In genomic region chr14:105486974-105487448, GRCh38 we compare ENCODE assay signal across 8 cellular contexts. TPM values are rescaled to one million over a fixed set of nuclear protein-coding genes. Genes with fewer than 3 reads are reported as not detected.
A peak's percentile ranks its signal among the peaks of the same experiment; 100 is the strongest.
DNase-seq lines count a peak whose midpoint lies in the region; ATAC-seq lines count a peak whose summit lies in the region.

No MANE protein-coding gene starts in this region.

- POLR2A ChIA-PET in activated CD4-positive, alpha-beta T cell treated with anti-CD3 and anti-CD28 coated beads for 36 hours (lab: Charles Lee), result no interaction called here

- CTCF ChIA-PET in activated CD4-positive, alpha-beta T cell treated with anti-CD3 and anti-CD28 coated beads for 36 hours (lab: Charles Lee), result interaction anchor here (0.5 to 1.4 kb wide), 3 partner anchors 39 to 312 kb away, joined by 3 to 4 read pairs (median 3); no protein-coding TSS in a partner anchor

- peaks cover 4% of the 10 kb centered on the region; the same call in 1 of the 2 replicates for H3K4me1 ChIP-seq in iPS-20b (ENCODE audit: insufficient read depth, low read length)

- H3K27ac ChIP-seq in iPS-20b (ENCODE audit: low read length), result no peak overlapping the region

- no peak for ATAC-seq in activated CD4-positive, alpha-beta T cell treated with anti-CD3 and anti-CD28 coated beads for 36 hours
- ATAC-seq in activated T-cell treated with anti-CD3 and anti-CD28 coated beads, Interleukin-2, amount 50 U/mL, for 72 hours (replicated peaks in 1 of 2), result no peak

- peak overlapping the region; percentile 81 for H3K4me3 Mint-ChIP-seq in activated CD4-positive, alpha-beta T cell treated with anti-CD3 and anti-CD28 coated beads for 36 hours
- peak overlapping the region; percentile 87 to 95 for H3K4me3 Mint-ChIP-seq in activated T-cell treated with anti-CD3 and anti-CD28 coated beads, Interleukin-2, amount 50 U/mL, for 72 hours

- intact Hi-C loops in activated CD4-positive, alpha-beta T cell treated with anti-CD3 and anti-CD28 coated beads for 36 hours (cut with DNase I, micrococcal nuclease), result loop anchor here in 1 of 2 experiments (10.0 kb wide), 1 partner anchor 422 kb away; the partner anchor contains the start of gene GPR132

- no peaks in the 10 kb centered on the region for H3K27me3 Mint-ChIP-seq in activated CD4-positive, alpha-beta T cell treated with anti-CD3 and anti-CD28 coated beads for 36 hours
- no peaks in the 10 kb centered on the region for H3K27me3 Mint-ChIP-seq in activated T-cell treated with anti-CD3 and anti-CD28 coated beads, Interleukin-2, amount 50 U/mL, for 72 hours (ENCODE audit: low read depth)

- peaks cover 2% of the 10 kb centered on the region for H3K36me3 Mint-ChIP-seq in activated CD4-positive, alpha-beta T cell treated with anti-CD3 and anti-CD28 coated beads for 36 hours (ENCODE audit: low read depth)
- H3K36me3 Mint-ChIP-seq in activated T-cell treated with anti-CD3 and anti-CD28 coated beads, Interleukin-2, amount 50 U/mL, for 72 hours (ENCODE audit: insufficient read depth in 2 of 2), result peaks cover 0 to 1% of the 10 kb centered on the region in 2 donors

- H3K27ac Mint-ChIP-seq in activated CD4-positive, alpha-beta T cell treated with anti-CD3 and anti-CD28 coated beads for 36 hours, result no peak overlapping the region
- H3K27ac Mint-ChIP-seq in activated T-cell treated with anti-CD3 and anti-CD28 coated beads, Interleukin-2, amount 50 U/mL, for 72 hours, result no peak overlapping the region

- no peaks in the 10 kb centered on the region for H3K36me3 ChIP-seq in iPS-20b (ENCODE audit: insufficient read depth, low read depth, low read length)

- no peaks in the 10 kb centered on the region for H3K9me3 Mint-ChIP-seq in activated CD4-positive, alpha-beta T cell treated with anti-CD3 and anti-CD28 coated beads for 36 hours (ENCODE audit: low read depth)
- no peaks in the 10 kb centered on the region for H3K9me3 Mint-ChIP-seq in activated T-cell treated with anti-CD3 and anti-CD28 coated beads, Interleukin-2, amount 50 U/mL, for 72 hours

- H3K27me3 ChIP-seq in iPS-20b (ENCODE audit: insufficient read depth, low read length), result peaks cover 78% of the 10 kb centered on the region

- H3K9me3 ChIP-seq in iPS-20b (ENCODE audit: insufficient read depth, low read depth, low read length), result no peaks in the 10 kb centered on the region

- DNase-seq in activated CD4-positive, alpha-beta T cell treated with anti-CD3 and anti-CD28 coated beads for 36 hours, result peak; percentile 68
- DNase-seq in activated CD4-positive, alpha-beta T cell treated with anti-CD3 and anti-CD28 coated beads, Interleukin-2, amount 50 U/mL, for 4 hours, result no peak
- peak; percentile 74 to 75 for DNase-seq in activated T-cell treated with anti-CD3 and anti-CD28 coated beads, Interleukin-2, amount 50 U/mL, for 72 hours
- peak; percentile 39 for DNase-seq in stimulated activated naive CD4-positive, alpha-beta T cell treated with Interleukin-2 at 50 U/mL for 16 hours (lab: John Stamatoyannopoulos, UW)
- DNase-seq in dedifferentiated amniotic fluid mesenchymal stem cell (ENCODE audit: extremely low spot score), result no peak
- no peak for DNase-seq in NCI-H187 treated with DMSO at 0.1 percent for 48 hours (lab: John Stamatoyannopoulos, UW)
- no peak for DNase-seq in DMS153 (lab: John Stamatoyannopoulos, UW)

- H3K4me1 Mint-ChIP-seq in activated CD4-positive, alpha-beta T cell treated with anti-CD3 and anti-CD28 coated beads for 36 hours, result peaks cover 46% of the 10 kb centered on the region
- H3K4me1 Mint-ChIP-seq in activated T-cell treated with anti-CD3 and anti-CD28 coated beads, Interleukin-2, amount 50 U/mL, for 72 hours (ENCODE audit: low read depth), result peaks cover 56% of the 10 kb centered on the region

- H3K9ac ChIP-seq in iPS-20b (ENCODE audit: low read depth, low read length), result no peak overlapping the region

- peak overlapping the region; percentile 50; the same call in 1 of the 2 replicates for H3K4me3 ChIP-seq in iPS-20b (ENCODE audit: low read length)

RNA-seq across cellular contexts. Expression of gene CRIP1, which starts 0.3 kb away (rescaled TPM):
- 100 to 1,000 TPM; 182 to 186 TPM for total RNA-seq in activated CD4-positive, alpha-beta T cell treated with anti-CD3 and anti-CD28 coated beads for 36 hours
- total RNA-seq in activated T-cell treated with anti-CD3 and anti-CD28 coated beads, Interleukin-2, amount 50 U/mL, for 72 hours, result 100 to 1,000 TPM; 146 to 174 TPM

RNA-seq across cellular contexts. Expression of gene TEDC1, which starts 4.0 kb away (rescaled TPM):
- 10 to 100 TPM; 21.7 to 31.8 TPM for total RNA-seq in activated CD4-positive, alpha-beta T cell treated with anti-CD3 and anti-CD28 coated beads for 36 hours
- total RNA-seq in activated T-cell treated with anti-CD3 and anti-CD28 coated beads, Interleukin-2, amount 50 U/mL, for 72 hours, result 10 to 100 TPM; 33.0 to 36.9 TPM

RNA-seq across cellular contexts. Expression of gene CRIP2, which starts 12.4 kb away (rescaled TPM):
- 1 to 10 TPM; 1.1 to 1.2 TPM for total RNA-seq in activated CD4-positive, alpha-beta T cell treated with anti-CD3 and anti-CD28 coated beads for 36 hours
- 1 to 10 TPM; 1.1 to 1.3 TPM for total RNA-seq in activated T-cell treated with anti-CD3 and anti-CD28 coated beads, Interleukin-2, amount 50 U/mL, for 72 hours

RNA-seq across cellular contexts. Expression of gene TMEM121, which starts 39.4 kb away (rescaled TPM):
- 1 to 10 TPM; 7.2 to 9.2 TPM for total RNA-seq in activated CD4-positive, alpha-beta T cell treated with anti-CD3 and anti-CD28 coated beads for 36 hours
- total RNA-seq in activated T-cell treated with anti-CD3 and anti-CD28 coated beads, Interleukin-2, amount 50 U/mL, for 72 hours, result 1 to 10 TPM; 6.3 to 7.9 TPM

Comparison
In these comparisons a context has a peak if more than half of its experiments do, and no peak if none do; other contexts are left out.
1. DNase-seq: peak in activated CD4-positive, alpha-beta T cell treated with anti-CD3 and anti-CD28 coated beads for 36 hours (single experiment), activated T-cell treated with anti-CD3 and anti-CD28 coated beads, Interleukin-2, amount 50 U/mL, for 72 hours (2 of 2) and stimulated activated naive CD4-positive, alpha-beta T cell treated with Interleukin-2 at 50 U/mL for 16 hours (single experiment); none in activated CD4-positive, alpha-beta T cell treated with anti-CD3 and anti-CD28 coated beads, Interleukin-2, amount 50 U/mL, for 4 hours (0 of 2), dedifferentiated amniotic fluid mesenchymal stem cell (single experiment), NCI-H187 treated with DMSO at 0.1 percent for 48 hours (single experiment) and DMS153 (single experiment).